In genomic region chr1:40868051-40868723, GRCh38 we compare ENCODE assay signal across 10 cellular contexts. TPM values are rescaled to one million over a fixed set of nuclear protein-coding genes. Genes with fewer than 3 reads are reported as not detected.
DNase-seq lines count a peak whose midpoint lies in the region; ATAC-seq, FAIRE-seq and TF ChIP-seq lines count a peak whose summit lies in the region.
"Had no signal": no experiment of that assay in that cellular context is flagged by ENCODE, and none has a peak within 500 bp of the region (broad histone marks: within the 10 kb centered on the region; RNA-seq: fewer than 3 reads in every experiment).

No MANE protein-coding gene starts in this region.

- peaks cover 6 to 43% of the 10 kb centered on the region in 2 experiments; a peak in 3 of 4 replicates for H3K4me1 ChIP-seq in HCT116 (ENCODE audit: control insufficient read depth in 1 of 2, insufficient read depth in 2 of 2, low read length in 2 of 2)
- peaks cover 38% of the 10 kb centered on the region for H3K4me1 ChIP-seq in keratinocyte (ENCODE audit: control insufficient read depth, extremely low read depth, insufficient read depth, low read length)

- H3K36me3 Mint-ChIP-seq in T-helper 2 cell treated with Interferon-gamma antibody and Interleukin-4, amounts not matched to agents 5 μg/mL and 100 μg/mL, for 36 hours (ENCODE audit: low read depth) = peaks cover 3% of the 10 kb centered on the region

- no peak for TF ChIP-seq CTCF in HCT116 (IDR thresholded peaks at IDR 0.05 in 2 of 3, conservative IDR thresholded peaks at IDR 0.05 in 1 of 3; ENCODE audit: borderline replicate concordance in 1 of 3, insufficient read depth in 1 of 3, low read depth in 2 of 3, low read length in 2 of 3)
- no peak for TF ChIP-seq CTCF in keratinocyte (optimal IDR thresholded peaks at IDR 0.05 in 1 of 3, IDR thresholded peaks at IDR 0.05 in 1 of 3, conservative IDR thresholded peaks at IDR 0.05 in 1 of 3; ENCODE audit: extremely low read depth in 1 of 3, insufficient read depth in 2 of 3, low read length in 3 of 3)

- peaks cover 10% of the 10 kb centered on the region for H3K9me3 Mint-ChIP-seq in T-helper 2 cell treated with Interferon-gamma antibody and Interleukin-4, amounts not matched to agents 5 μg/mL and 100 μg/mL, for 36 hours

- peaks cover 0 to 4% of the 10 kb centered on the region in 2 experiments; a peak in 1 of 4 replicates for H3K9me3 ChIP-seq in HCT116 (ENCODE audit: control insufficient read depth in 1 of 2, insufficient read depth in 1 of 2, low read depth in 1 of 2, low read length in 2 of 2)
- peaks cover 6% of the 10 kb centered on the region for H3K9me3 ChIP-seq in keratinocyte (ENCODE audit: control insufficient read depth, low read depth, low read length)

- intact Hi-C loops in HCT116 (cut with micrococcal nuclease) = no loop called here

- H3K4me2 ChIP-seq in HCT116 (ENCODE audit: low read length) (peak overlapping the region; percentile 1; the same call in 1 of the 2 replicates), keratinocyte (ENCODE audit: control insufficient read depth, extremely low read depth, insufficient read depth, low read depth, low read length) (no peak overlapping the region)

- no TSS peak for BruUV-seq in HCT116 (replicated peaks; lab: Mats Ljungman, UMichigan)

- no peaks in the 10 kb centered on the region for H3K9me1 ChIP-seq in keratinocyte (ENCODE audit: control insufficient read depth, extremely low read depth, insufficient read depth, low read length)

- H3K27ac Mint-ChIP-seq in T-helper 2 cell treated with Interferon-gamma antibody and Interleukin-4, amounts not matched to agents 5 μg/mL and 100 μg/mL, for 36 hours = peak overlapping the region; percentile 38

- dilution Hi-C loops in keratinocyte (cut with MboI; ENCODE audit: extremely low pct_ligation_motif_present, low sequenced_read_pairs) = no loop called here

- H3K27me3 Mint-ChIP-seq in T-helper 2 cell treated with Interferon-gamma antibody and Interleukin-4, amounts not matched to agents 5 μg/mL and 100 μg/mL, for 36 hours (ENCODE audit: low read depth) = no peaks in the 10 kb centered on the region

- H3K4me1 Mint-ChIP-seq in T-helper 2 cell treated with Interferon-gamma antibody and Interleukin-4, amounts not matched to agents 5 μg/mL and 100 μg/mL, for 36 hours (ENCODE audit: low read depth) = peaks cover 27% of the 10 kb centered on the region

- RAD21 ChIA-PET in HCT116 (lab: Charles Lee; ENCODE audit: low non-redundant PET in 1 of 2, low total read pairs in 2 of 2, uncharacterized antibody in 2 of 2, unreplicated experiment in 2 of 2) = no interaction called here

- H3K79me2 ChIP-seq in HCT116 (ENCODE audit: insufficient read depth, low read length) (no peaks in the 10 kb centered on the region), keratinocyte (ENCODE audit: control insufficient read depth, insufficient read depth, low read length) (no peaks in the 10 kb centered on the region)

- H4K20me1 ChIP-seq in HCT116 (ENCODE audit: insufficient read depth) (no peaks in the 10 kb centered on the region), keratinocyte (ENCODE audit: control insufficient read depth, extremely low read depth, insufficient read depth, low read length) (no peaks in the 10 kb centered on the region)

- DNase-seq in A172 (ENCODE audit: low spot score) (peak; percentile 60), HCT116 (ENCODE audit: low read depth, low spot score) (no peak), keratinocyte (ENCODE audit: low read depth, low spot score) (no peak), cerebellar nuclear complex (lab: John Stamatoyannopoulos, UW) (no peak)
- no peak for DNase-seq in T-helper 2 cell treated with Interferon-gamma antibody and Interleukin-4, amounts not matched to agents 5 μg/mL and 100 μg/mL, for 36 hours (ENCODE audit: low spot score)
- DNase-seq in stimulated activated CD4-positive, alpha-beta T cell treated with anti-CD3 and anti-CD28 coated beads, Interleukin-4, amount 100 ng/mL, for 1 hour = no peak
- DNase-seq: NCI-H2171 treated with DMSO at 0.1 percent for 48 hours, WERI-Rb-1 had no signal

- H3K27ac ChIP-seq in HCT116 (ENCODE audit: low read depth, low read length) (no peak overlapping the region), keratinocyte (ENCODE audit: control insufficient read depth, insufficient read depth, low read length) (peak overlapping the region; percentile 35)
- H3K27ac ChIP-seq: WERI-Rb-1 had no signal

- no peaks in the 10 kb centered on the region for H3K27me3 ChIP-seq in HCT116 (ENCODE audit: insufficient read depth, low read length)
- H3K27me3 ChIP-seq in keratinocyte (ENCODE audit: control insufficient read depth, extremely low read depth, insufficient read depth, low read length) = no peaks in the 10 kb centered on the region

- POLR2A ChIA-PET in HCT116 (lab: Charles Lee) = interaction anchor here (0.6 to 2.0 kb wide), 2 partner anchors 10 to 104 kb away, joined by 4 to 5 read pairs; no protein-coding TSS in a partner anchor

- no peak for TF ChIP-seq RAD21 in HCT116 (IDR thresholded peaks at IDR 0.05; ENCODE audit: low read depth)

- peak overlapping the region; percentile 45 for H3K4me3 Mint-ChIP-seq in T-helper 2 cell treated with Interferon-gamma antibody and Interleukin-4, amounts not matched to agents 5 μg/mL and 100 μg/mL, for 36 hours

- peak; percentile 90 for FAIRE-seq in keratinocyte (lab: Jason Lieb, UNC)

- no peaks in the 10 kb centered on the region for H3K9me2 ChIP-seq in HCT116 (ENCODE audit: insufficient read depth)

- H2AFZ ChIP-seq in HCT116 (ENCODE audit: low read depth, low read length, poor library complexity, severe bottlenecking) (no peak overlapping the region), keratinocyte (ENCODE audit: control insufficient read depth, low read length) (no peak overlapping the region)

- H3K36me3 ChIP-seq in HCT116 (ENCODE audit: control insufficient read depth in 1 of 2, insufficient read depth in 2 of 2, low read length in 2 of 2) (0 out of 4 replicates have a peak, but pooled peaks cover 0 to 5% of the 10 kb centered on the region in 2 experiments), keratinocyte (ENCODE audit: control insufficient read depth in 2 of 2, extremely low read depth in 1 of 2, insufficient read depth in 2 of 2, low read length in 2 of 2) (no peaks in the 10 kb centered on the region)
- H3K36me3 ChIP-seq: WERI-Rb-1 had no signal

- 0 out of 2 replicates have a peak, but pooled peaks have one; percentile 37 for ATAC-seq in HCT116
- ATAC-seq in HG03139 (IDR thresholded peaks at IDR 0.05; ENCODE audit: unreplicated experiment) = no peak
- ATAC-seq in HG03354 (IDR thresholded peaks at IDR 0.05; ENCODE audit: poor library complexity, severe bottlenecking, unreplicated experiment) = no peak

- no peak for TF ChIP-seq POLR2A in HCT116 (IDR thresholded peaks at IDR 0.05; ENCODE audit: borderline replicate concordance, extremely low read depth, insufficient read depth, insufficient read length)

- H3K4me3 ChIP-seq in HCT116 (replicated peaks in 1 of 2; ENCODE audit: low read depth in 1 of 2, low read length in 2 of 2) (no peak overlapping the region), keratinocyte (ENCODE audit: control insufficient read depth in 2 of 3, extremely low read depth in 1 of 3, insufficient read depth in 2 of 3, low read depth in 1 of 3, low read length in 3 of 3) (no peak overlapping the region)

- CTCF ChIA-PET in HCT116 (lab: Charles Lee) = interaction anchor here (1.2 to 2.2 kb wide), 4 partner anchors 8 to 83 kb away, joined by 5 to 8 read pairs (median 6); no protein-coding TSS in a partner anchor

- no peak overlapping the region for H3K9ac ChIP-seq in HCT116 (ENCODE audit: low read length)
- peak overlapping the region; percentile 8 for H3K9ac ChIP-seq in keratinocyte (ENCODE audit: control insufficient read depth, extremely low read depth, insufficient read depth, low read length)

TF ChIP-seq in HCT116, 20 proteins besides CTCF, POLR2A, EP300 and RAD21:
- TF ChIP-seq ATF3 (IDR thresholded peaks at IDR 0.05) (no peak), FOSL1 (IDR thresholded peaks at IDR 0.05; ENCODE audit: low read depth) (no peak), ZBTB33 (IDR thresholded peaks at IDR 0.05; ENCODE audit: extremely low read depth, insufficient replicate concordance, low read length) (no peak), TCF7L2 (IDR thresholded peaks at IDR 0.05; ENCODE audit: borderline replicate concordance, extremely low read depth, insufficient read depth, insufficient read length) (no peak)

RNA-seq across cellular contexts. Expression of gene CITED4, which starts 6.0 kb away (rescaled TPM):
- total RNA-seq in A172 (2014; rRNA removed; shearing (Covaris generic)) = 4.1 and 5.3 TPM in 2 replicates
- 7.8 TPM for total RNA-seq in HCT116 (2021; ENCODE audit: unreplicated experiment)
- 4.3 and 6.8 TPM in 2 replicates for polyA plus RNA-seq in HCT116 (2012)
- polyA plus RNA-seq in keratinocyte = 11.2 to 30.6 TPM (median 13.3 TPM) in 3 replicates
- 2.7 TPM for polyA plus RNA-seq in keratinocyte (2011; ENCODE audit: low read depth)
- 15.1 and 73.1 TPM in 2 replicates for polyA plus RNA-seq in keratinocyte (2011; cell fraction: cytosol; rRNA removed)
- polyA plus RNA-seq in keratinocyte (2011; cell fraction: nucleus; rRNA removed) = 16.6 and 36.4 TPM in 2 replicates
- polyA plus RNA-seq in keratinocyte (2012; ENCODE audit: low replicate concordance) = 34.1 and 105 TPM in 2 replicates
- 3.1 to 43.1 TPM (median 5.1 TPM) in 3 replicates for polyA minus RNA-seq in keratinocyte
- polyA minus RNA-seq in keratinocyte (2011; cell fraction: cytosol; rRNA and poly(A)+ RNA removed) = 161 TPM
- 29.6 and 41.6 TPM in 2 replicates for polyA minus RNA-seq in keratinocyte (2011; cell fraction: nucleus; rRNA and poly(A)+ RNA removed)
